ENCODE assay signal across 1 cellular context in the genomic region with DNA sequence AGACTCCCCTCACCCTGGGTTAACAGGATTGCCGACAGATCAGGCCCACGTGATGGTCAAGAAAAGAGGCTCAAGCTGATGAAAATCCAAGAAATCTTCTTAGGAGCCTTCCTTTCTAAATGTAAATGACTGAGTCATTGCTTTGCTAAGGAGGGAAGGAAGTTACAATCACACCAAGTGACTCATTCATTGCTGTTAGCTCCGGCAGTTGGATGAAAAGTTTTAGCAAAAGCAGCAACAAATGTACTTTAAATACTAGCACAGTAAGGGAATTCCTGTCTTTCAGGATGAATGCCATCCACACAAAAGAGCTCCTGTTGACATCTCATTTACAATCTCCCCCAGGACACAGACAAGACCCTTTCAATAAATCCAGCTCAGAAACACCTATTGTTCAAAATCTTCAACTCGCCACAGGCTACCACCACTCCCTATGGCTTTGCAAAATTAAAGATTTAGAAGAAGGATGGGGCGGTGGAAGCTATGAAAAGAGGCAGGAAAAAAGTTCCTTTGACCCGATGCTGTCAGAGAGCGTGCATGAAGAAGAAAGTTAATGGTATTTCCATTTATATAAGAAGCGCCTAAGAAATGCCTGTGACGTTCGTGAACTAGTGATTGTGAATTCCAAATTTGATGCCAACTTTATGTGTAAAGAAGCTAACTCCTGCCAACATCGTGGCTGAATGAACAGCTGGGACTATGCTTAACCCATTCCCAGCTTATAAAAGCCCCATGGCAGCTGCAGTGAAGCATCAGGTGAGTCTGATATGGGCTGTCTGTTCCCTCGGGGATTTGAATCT.
TF ChIP-seq lines count a peak whose summit lies in the region.

No MANE protein-coding gene starts in this region.

TF ChIP-seq in K562, 482 proteins besides CTCF, POLR2A, EP300 and RAD21 (continued from another document):
- no peak for TF ChIP-seq ZNF407 (IDR thresholded peaks at IDR 0.05; ENCODE audit: low read depth)
- peak; percentile 58; the same call in 1 of the 2 replicates for TF ChIP-seq ZNF143 (CRISPR knock-in tag; IDR thresholded peaks at IDR 0.05)
- TF ChIP-seq ZNF197 (CRISPR knock-in tag; IDR thresholded peaks at IDR 0.05; ENCODE audit: low read depth) = no peak
- TF ChIP-seq KLF1 (tag; IDR thresholded peaks at IDR 0.05) = peak; percentile 64; the same call in 1 of the 2 replicates
- peak; percentile 91 for TF ChIP-seq KDM5B (IDR thresholded peaks at IDR 0.05; ENCODE audit: insufficient replicate concordance, low read depth, low read length)
- TF ChIP-seq TEAD4 (IDR thresholded peaks at IDR 0.05; ENCODE audit: low read length) = peak; percentile 4
- no peak for TF ChIP-seq TEAD4 (CRISPR knock-in tag; IDR thresholded peaks at IDR 0.05; ENCODE audit: borderline replicate concordance)
TF ChIP-seq in K562: peak in this region for 137.
